Comparison of ENCODE assay signal across 17 cellular contexts in the genomic region with DNA sequence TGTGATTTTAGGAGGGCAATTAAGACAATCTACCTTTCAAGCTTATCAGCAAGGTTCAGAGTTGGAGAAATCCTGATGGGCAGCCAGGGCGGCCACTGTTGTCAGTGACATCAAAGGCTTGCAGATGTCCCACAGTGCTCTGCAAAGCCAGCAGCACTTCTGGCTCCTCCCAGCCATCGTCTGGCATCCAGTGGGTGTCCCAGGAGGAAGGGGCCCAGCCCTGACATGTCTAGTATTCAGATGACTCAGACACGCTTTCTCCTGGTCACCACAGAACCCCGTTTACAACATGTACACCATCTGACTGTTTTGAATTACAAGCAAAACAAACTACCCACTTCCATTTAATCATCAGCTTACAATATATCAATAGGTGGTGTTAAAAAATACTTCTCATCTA.
"Had no signal": no experiment of that assay in that cellular context is flagged by ENCODE, and none has a peak within 500 bp of the region (broad histone marks: within the 10 kb centered on the region; RNA-seq: fewer than 3 reads in every experiment).

No MANE protein-coding gene starts in this region.

- H3K9me3 Mint-ChIP-seq: activated T-helper 2 cell treated with anti-CD3 and anti-CD28 coated beads, Interferon-gamma antibody, Interleukin-2, Interleukin-4, amounts not matched to agents 10 μg/mL and 5 μg/mL and 100 μg/mL, durations not matched to agents 14 hours and 24 hours and 36 hours; stimulated activated naive CD8-positive, alpha-beta T cell treated with anti-CD3 and anti-CD28 coated beads, Interleukin-15, Interleukin-2, amounts not matched to agents 100 ng/mL and 50 ng/mL, for 24 hours; T-cell had no signal

- ATAC-seq: activated CD4-positive, CD25-positive, alpha-beta regulatory T cell treated with anti-CD3 and anti-CD28 coated beads, Interleukin-2, amount 50 U/mL, for 24 hours; left lung; mucosa of descending colon; naive thymus-derived CD8-positive, alpha-beta T cell; T-cell had no signal

- H3K27ac ChIP-seq: coronary artery, left lung, suprapubic skin had no signal

- H3K27me3 Mint-ChIP-seq: stimulated activated naive CD8-positive, alpha-beta T cell treated with anti-CD3 and anti-CD28 coated beads, Interleukin-15, Interleukin-2, amounts not matched to agents 100 ng/mL and 50 ng/mL, for 24 hours had no signal

- H3K27ac Mint-ChIP-seq: activated T-helper 2 cell treated with anti-CD3 and anti-CD28 coated beads, Interferon-gamma antibody, Interleukin-2, Interleukin-4, amounts not matched to agents 10 μg/mL and 5 μg/mL and 100 μg/mL, durations not matched to agents 14 hours and 24 hours and 36 hours; naive thymus-derived CD8-positive, alpha-beta T cell; stimulated activated naive CD8-positive, alpha-beta T cell treated with anti-CD3 and anti-CD28 coated beads, Interleukin-15, Interleukin-2, amounts not matched to agents 100 ng/mL and 50 ng/mL, for 24 hours; T-cell had no signal

- FAIRE-seq: frontal cortex, kidney had no signal

- H3K4me3 Mint-ChIP-seq: naive thymus-derived CD8-positive, alpha-beta T cell; stimulated activated naive CD8-positive, alpha-beta T cell treated with anti-CD3 and anti-CD28 coated beads, Interleukin-15, Interleukin-2, amounts not matched to agents 100 ng/mL and 50 ng/mL, for 24 hours; T-cell had no signal

- H3K27me3 ChIP-seq: left lung, suprapubic skin had no signal

- DNase-seq: activated naive CD4-positive, alpha-beta T cell treated with anti-CD3 and anti-CD28 coated beads, Interleukin-2, amount 50 U/mL, for 16 hours; central memory CD4-positive, alpha-beta T cell; kidney; left lung; mucosa of descending colon; naive thymus-derived CD8-positive, alpha-beta T cell; retina; stimulated activated CD4-positive, alpha-beta T cell treated with anti-CD3 and anti-CD28 coated beads, Interleukin-4, amount 100 ng/mL, for 4 hours; T-cell; T1000; trophoblast cell had no signal

- H3K36me3 ChIP-seq: suprapubic skin had no signal

- H3K4me3 ChIP-seq: coronary artery, left lung, mucosa of descending colon, suprapubic skin had no signal

- H3K9me3 ChIP-seq: left lung, mucosa of descending colon, suprapubic skin had no signal

- H3K36me3 Mint-ChIP-seq: naive thymus-derived CD8-positive, alpha-beta T cell; T-cell had no signal
